ENCODE assay signal across 8 cellular contexts in genomic region chr15:39919740-39920509, GRCh38. TPM values are rescaled to one million over a fixed set of nuclear protein-coding genes. Genes with fewer than 3 reads are reported as not detected.
DNase-seq lines count a peak whose midpoint lies in the region; ATAC-seq lines count a peak whose summit lies in the region.

A gene with protein sequence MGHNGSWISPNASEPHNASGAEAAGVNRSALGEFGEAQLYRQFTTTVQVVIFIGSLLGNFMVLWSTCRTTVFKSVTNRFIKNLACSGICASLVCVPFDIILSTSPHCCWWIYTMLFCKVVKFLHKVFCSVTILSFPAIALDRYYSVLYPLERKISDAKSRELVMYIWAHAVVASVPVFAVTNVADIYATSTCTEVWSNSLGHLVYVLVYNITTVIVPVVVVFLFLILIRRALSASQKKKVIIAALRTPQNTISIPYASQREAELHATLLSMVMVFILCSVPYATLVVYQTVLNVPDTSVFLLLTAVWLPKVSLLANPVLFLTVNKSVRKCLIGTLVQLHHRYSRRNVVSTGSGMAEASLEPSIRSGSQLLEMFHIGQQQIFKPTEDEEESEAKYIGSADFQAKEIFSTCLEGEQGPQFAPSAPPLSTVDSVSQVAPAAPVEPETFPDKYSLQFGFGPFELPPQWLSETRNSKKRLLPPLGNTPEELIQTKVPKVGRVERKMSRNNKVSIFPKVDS (minus strand): TSS chr15:39920266. CDS start chr15:39920026, 240 bp downstream.

- peaks cover 8 to 16% (median 10%) of the 10 kb centered on the region in 3 donors for H3K4me1 Mint-ChIP-seq in IgD-negative memory B cell
- H3K4me1 Mint-ChIP-seq in dendritic cell treated with granulocyte-macrophage colony-stimulating factor and Interleukin-4, amounts not matched to agents 40 ng/mL and 50 ng/mL, for 4 days (ENCODE audit: low read depth) = peaks cover 11% of the 10 kb centered on the region

- peak; percentile 17 for DNase-seq in stimulated activated CD4-positive, alpha-beta T cell treated with anti-CD3 and anti-CD28 coated beads, Interleukin-12 subunit alpha, Interleukin-12 subunit beta, amount 100 ng/mL, for 4 hours
- DNase-seq in stimulated activated CD4-positive, alpha-beta T cell treated with anti-CD3 and anti-CD28 coated beads, Interleukin-1b, Interleukin-23, amount 100 ng/mL, for 48 hours = no peak
- DNase-seq in activated CD4-positive, alpha-beta T cell treated with anti-CD3 and anti-CD28 coated beads for 4 hours = peak; percentile 21 to 22
- peak; percentile 87 for DNase-seq in kidney tubule cell (ENCODE audit: low spot score)
- peak; percentile 11 to 19 for DNase-seq in stimulated activated CD4-positive, alpha-beta T cell treated with anti-CD3 and anti-CD28 coated beads, Interleukin-2, amount 100 ng/mL, for 48 hours

- ATAC-seq in GM21619 (IDR thresholded peaks at IDR 0.05; ENCODE audit: unreplicated experiment) = no peak

- intact Hi-C loops in dendritic cell treated with granulocyte-macrophage colony-stimulating factor and Interleukin-4, amounts not matched to agents 40 ng/mL and 50 ng/mL, for 4 days (cut with micrococcal nuclease) = loop anchor here (2.0 to 5.0 kb wide), 2 partner anchors 15 to 42 kb away; partner anchors contain the start of gene EIF2AK4

- peaks cover 24% of the 10 kb centered on the region for H3K27me3 Mint-ChIP-seq in IgD-negative memory B cell
- peaks cover 53% of the 10 kb centered on the region for H3K27me3 Mint-ChIP-seq in dendritic cell treated with granulocyte-macrophage colony-stimulating factor and Interleukin-4, amounts not matched to agents 40 ng/mL and 50 ng/mL, for 4 days

- no peaks in the 10 kb centered on the region for H3K36me3 Mint-ChIP-seq in IgD-negative memory B cell
- H3K36me3 Mint-ChIP-seq in dendritic cell treated with granulocyte-macrophage colony-stimulating factor and Interleukin-4, amounts not matched to agents 40 ng/mL and 50 ng/mL, for 4 days (ENCODE audit: low read depth) = peaks cover 8% of the 10 kb centered on the region

- H3K27ac Mint-ChIP-seq in IgD-negative memory B cell = peak within 1 kb of the TSS; percentile 21 to 72 (median 67)
- H3K27ac Mint-ChIP-seq in dendritic cell treated with granulocyte-macrophage colony-stimulating factor and Interleukin-4, amounts not matched to agents 40 ng/mL and 50 ng/mL, for 4 days = peak within 1 kb of the TSS; percentile 83

- peak within 1 kb of the TSS; percentile 87 to 97 (median 90) for H3K4me3 Mint-ChIP-seq in IgD-negative memory B cell
- H3K4me3 Mint-ChIP-seq in dendritic cell treated with granulocyte-macrophage colony-stimulating factor and Interleukin-4, amounts not matched to agents 40 ng/mL and 50 ng/mL, for 4 days = peak within 1 kb of the TSS; percentile 86

- no peaks in the 10 kb centered on the region for H3K9me3 Mint-ChIP-seq in IgD-negative memory B cell
- no peaks in the 10 kb centered on the region for H3K9me3 Mint-ChIP-seq in dendritic cell treated with granulocyte-macrophage colony-stimulating factor and Interleukin-4, amounts not matched to agents 40 ng/mL and 50 ng/mL, for 4 days

RNA-seq across cellular contexts. Expression of the gene that starts here (rescaled TPM):
- 0.46 TPM for polyA plus RNA-seq in IgD-negative memory B cell
